Comparison of ENCODE assay signal across 3 cellular contexts in genomic region chr3:115875460-115875859, GRCh38.
"Had no signal": no experiment of that assay in that cellular context is flagged by ENCODE, and none has a peak within 500 bp of the region (broad histone marks: within the 10 kb centered on the region; RNA-seq: fewer than 3 reads in every experiment).

No MANE protein-coding gene starts in this region.

- H3K4me3 ChIP-seq: GM12878 had no signal

- ATAC-seq: GM12878 had no signal

- DNase-seq: GDM1, GF-D8 had no signal
